ENCODE assay signal across 15 cellular contexts in the genomic region with DNA sequence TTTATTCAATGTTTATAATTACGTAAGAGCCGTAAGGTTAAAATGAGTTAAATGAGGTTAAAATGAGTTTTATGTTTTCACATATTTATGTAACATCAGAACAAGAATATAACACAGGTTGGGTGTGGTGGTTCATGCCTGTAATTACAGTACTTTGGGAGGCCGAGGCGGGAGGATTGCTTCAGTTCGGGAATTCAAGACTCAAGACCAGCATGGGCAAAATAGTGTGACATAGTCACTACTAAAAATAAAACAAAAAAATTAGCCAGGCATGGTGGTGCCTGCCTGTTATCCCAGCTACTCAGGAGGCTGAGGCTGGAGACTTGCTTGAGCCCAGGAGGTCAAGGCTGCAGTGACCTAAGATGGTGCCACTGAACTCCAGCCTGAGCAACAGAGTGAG.
"Had no signal": no experiment of that assay in that cellular context is flagged by ENCODE, and none has a peak within 500 bp of the region (broad histone marks: within the 10 kb centered on the region; RNA-seq: fewer than 3 reads in every experiment).

No MANE protein-coding gene starts in this region.

- H3K4me3 ChIP-seq: MG63 had no signal

- H3K9me3 ChIP-seq: MG63, SK-N-SH had no signal

- H3K4me2 ChIP-seq: SK-N-SH had no signal

- H3K27me3 ChIP-seq: MG63 had no signal

- DNase-seq: KBM-7, MG63, NCI-H1092, NCI-H1105 treated with DMSO at 0.1 percent for 48 hours, NCI-H1417 treated with DMSO at 0.1 percent for 48 hours, NCI-H187, NCI-H2029, NCI-H2081 treated with DMSO at 0.1 percent for 48 hours, NCI-H226, NCI-H510A, NCI-H524 treated with DMSO at 0.1 percent for 48 hours, NCI-H774, RPMI8226, SHP77, SK-N-SH had no signal

- H3K9ac ChIP-seq: SK-N-SH had no signal

- H3K36me3 ChIP-seq: MG63 had no signal
